7 cellular contexts compared by ENCODE assay signal in genomic region chr6:108781419-108782110, GRCh38.
A peak's percentile ranks its signal among the peaks of the same experiment; 100 is the strongest.
DNase-seq lines count a peak whose midpoint lies in the region; FAIRE-seq and TF ChIP-seq lines count a peak whose summit lies in the region.

No MANE protein-coding gene starts in this region.

- H2AFZ ChIP-seq in astrocyte (ENCODE audit: low read depth, low read length) = peak overlapping the region; percentile 78

- H3K4me3 ChIP-seq in astrocyte (ENCODE audit: insufficient read depth, low read depth, low read length) = peak overlapping the region; percentile 76
- H3K4me3 ChIP-seq in stomach smooth muscle (ENCODE audit: low read length in 2 of 2) = peak overlapping the region; percentile 82

- peak overlapping the region; percentile 97 for H3K4me2 ChIP-seq in astrocyte (ENCODE audit: low read length)

- H3K27me3 ChIP-seq in astrocyte (ENCODE audit: insufficient read depth, low read length) (no peaks in the 10 kb centered on the region), stomach smooth muscle (ENCODE audit: control insufficient read depth in 1 of 2, insufficient read depth in 2 of 2, low read length in 2 of 2) (no peaks in the 10 kb centered on the region)

- H3K9me3 ChIP-seq in astrocyte (ENCODE audit: insufficient read depth, low read depth, low read length) (no peaks in the 10 kb centered on the region), stomach smooth muscle (ENCODE audit: control insufficient read depth in 2 of 2, low read length in 2 of 2) (no peaks in the 10 kb centered on the region)

- H3K9me3 Mint-ChIP-seq in astrocyte (ENCODE audit: unreplicated experiment) = peaks cover 6% of the 10 kb centered on the region

- peaks cover 10% of the 10 kb centered on the region for H3K4me1 ChIP-seq in astrocyte (ENCODE audit: insufficient read depth, low read length)
- H3K4me1 ChIP-seq in stomach smooth muscle (ENCODE audit: control insufficient read depth, insufficient read depth, low read length) = no peaks in the 10 kb centered on the region

- peaks cover 25% of the 10 kb centered on the region for H3K27me3 Mint-ChIP-seq in astrocyte (ENCODE audit: low read depth, unreplicated experiment)

- no peaks in the 10 kb centered on the region for H4K20me1 ChIP-seq in astrocyte (ENCODE audit: insufficient read depth, low read length)

- H3K27ac Mint-ChIP-seq in astrocyte (ENCODE audit: unreplicated experiment) = no peak overlapping the region

- DNase-seq in M059J (ENCODE audit: low read depth) = peak; percentile 28
- DNase-seq in astrocyte (ENCODE audit: low read depth) = peak; percentile 12
- DNase-seq in kidney tubule cell (ENCODE audit: low spot score) = peak; percentile 30
- no peak for DNase-seq in NCI-H2107 (lab: John Stamatoyannopoulos, UW)
- no peak for DNase-seq in SHP77 (lab: John Stamatoyannopoulos, UW)
- DNase-seq in NCI-H2171 treated with DMSO at 0.1 percent for 48 hours (lab: John Stamatoyannopoulos, UW) = no peak

- no peak for FAIRE-seq in astrocyte (lab: Jason Lieb, UNC)

- peak overlapping the region; percentile 87 for H3K4me3 Mint-ChIP-seq in astrocyte (ENCODE audit: unreplicated experiment)

- H3K79me2 ChIP-seq in astrocyte (ENCODE audit: insufficient read depth, low read length) = no peaks in the 10 kb centered on the region

- H3K36me3 ChIP-seq in astrocyte (ENCODE audit: insufficient read depth, low read length) (no peaks in the 10 kb centered on the region), stomach smooth muscle (ENCODE audit: control insufficient read depth in 2 of 2, insufficient read depth in 2 of 2, low read length in 2 of 2) (no peaks in the 10 kb centered on the region)

- no peaks in the 10 kb centered on the region for H3K36me3 Mint-ChIP-seq in astrocyte (ENCODE audit: low read depth, unreplicated experiment)

- H3K9ac ChIP-seq in astrocyte (ENCODE audit: low read length) (peak overlapping the region; percentile 77), stomach smooth muscle (ENCODE audit: low read length in 2 of 2) (peak overlapping the region in 1 of 2 donors; percentile 56)

- no peak overlapping the region for H3K27ac ChIP-seq in astrocyte (ENCODE audit: low read depth, low read length)
- peak overlapping the region; percentile 64 for H3K27ac ChIP-seq in stomach smooth muscle (ENCODE audit: low read length)

- peaks cover 5% of the 10 kb centered on the region for H3K4me1 Mint-ChIP-seq in astrocyte (ENCODE audit: low read depth, unreplicated experiment)

- TF ChIP-seq CTCF in astrocyte (IDR thresholded peaks at IDR 0.05; ENCODE audit: insufficient read depth, low read depth, low read length) = no peak

Comparison
In these comparisons a context has a peak if more than half of its experiments do, and no peak if none do; other contexts are left out.
1. DNase-seq: peak in M059J (single experiment), astrocyte (single experiment) and kidney tubule cell (single experiment); none in NCI-H2107 (single experiment), SHP77 (0 of 2) and NCI-H2171 treated with DMSO at 0.1 percent for 48 hours (single experiment).